In the genomic region with DNA sequence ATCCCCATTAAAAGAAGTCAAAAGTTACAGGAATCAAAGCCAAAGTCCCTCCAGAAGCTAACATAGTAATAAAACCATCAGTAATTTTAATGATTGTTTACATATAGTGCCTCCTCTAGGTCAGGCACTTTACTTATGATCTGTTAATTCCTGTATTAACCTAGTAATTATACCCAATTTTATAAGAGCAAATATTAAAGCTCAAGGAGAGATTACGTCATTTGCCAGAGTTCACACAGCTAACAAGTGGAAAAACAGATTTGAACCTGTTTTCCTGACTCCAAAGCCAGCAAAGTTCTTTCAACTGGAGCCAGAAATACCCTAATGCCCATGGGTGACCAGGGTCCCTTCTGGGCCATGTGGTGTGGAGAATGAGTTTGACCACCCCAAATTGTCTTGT, we compare ENCODE assay signal across 28 cellular contexts.
DNase-seq lines count a peak whose midpoint lies in the region; ATAC-seq and TF ChIP-seq lines count a peak whose summit lies in the region.
"Had no signal": no experiment of that assay in that cellular context is flagged by ENCODE, and none has a peak within 500 bp of the region (broad histone marks: within the 10 kb centered on the region; RNA-seq: fewer than 3 reads in every experiment).

No MANE protein-coding gene starts in this region.

- POLR2A ChIA-PET in HCT116 (lab: Charles Lee), result no interaction called here
- POLR2A ChIA-PET in activated CD4-positive, alpha-beta T cell treated with anti-CD3 and anti-CD28 coated beads, Interleukin-2, amount 10 ng/mL, durations not matched to agents 7 days and 5 days (lab: Charles Lee), result no interaction called here

- no peak overlapping the region for H2BK15ac ChIP-seq in mesenchymal stem cell (ENCODE audit: low read depth, poor library complexity, severe bottlenecking)

- peak overlapping the region; percentile 89 for H2AK5ac ChIP-seq in mesenchymal stem cell (ENCODE audit: low read length, severe bottlenecking)

- H3K9ac ChIP-seq in HCT116 (ENCODE audit: low read length) (peak overlapping the region; percentile 41), mammary epithelial cell (ENCODE audit: insufficient read depth, low read length) (no peak overlapping the region), mesenchymal stem cell (ENCODE audit: low read length) (no peak overlapping the region)
- H3K9ac ChIP-seq: SK-N-SH had no signal

- H2BK120ac ChIP-seq in mesenchymal stem cell (ENCODE audit: low read depth, low read length), result no peak overlapping the region

- peak overlapping the region; percentile 11 to 45 for H3K18ac ChIP-seq in mesenchymal stem cell (ENCODE audit: low read depth in 1 of 2, low read length in 2 of 2)

- 88% methylated on average over 1 of the region's 1 CpG for WGBS in mammary epithelial cell (ENCODE audit: low coverage, missing lambda C conversion rate)
- WGBS in mesenchymal stem cell, result 100% methylated on average over 1 of the region's 1 CpG

- ATAC-seq in HCT116, result no peak
- ATAC-seq in HG02610 (IDR thresholded peaks at IDR 0.05; ENCODE audit: unreplicated experiment), result no peak
- ATAC-seq in stimulated activated naive CD8-positive, alpha-beta T cell treated with anti-CD3 and anti-CD28 coated beads, Interleukin-15, Interleukin-2, amounts not matched to agents 100 U/mL and 50 U/mL, for 24 hours, result no peak
- ATAC-seq: activated naive CD4-positive, alpha-beta T cell treated with anti-CD3 and anti-CD28 coated beads, Interleukin-2, amount 50 U/mL, for 72 hours; stimulated activated memory B cell treated with anti-CD40 and anti-IgM and Interleukin-4, amounts not matched to agents 10 μg/mL and 1 μg/mL and 100 μg/mL, for 72 hours; T-helper 17 cell had no signal

- H3K27ac ChIP-seq in HCT116 (ENCODE audit: low read depth, low read length) (peak overlapping the region; percentile 65), mammary epithelial cell (ENCODE audit: insufficient read depth, low read depth, low read length) (peak overlapping the region; percentile 12), mesenchymal stem cell (ENCODE audit: low read length, poor library complexity, severe bottlenecking) (no peak overlapping the region)
- H3K27ac ChIP-seq: right lobe of liver, suprapubic skin had no signal

- TF ChIP-seq CTCF in HCT116 (IDR thresholded peaks at IDR 0.05 in 2 of 3, conservative IDR thresholded peaks at IDR 0.05 in 1 of 3; ENCODE audit: borderline replicate concordance in 1 of 3, insufficient read depth in 1 of 3, low read depth in 2 of 3, low read length in 2 of 3), result 0 out of 6 replicates have a peak, but pooled peaks of 1 of the 3 experiments have one; percentile 11
- no peak for TF ChIP-seq CTCF in mammary epithelial cell (conservative IDR thresholded peaks at IDR 0.05 in 1 of 2, IDR thresholded peaks at IDR 0.05 in 1 of 2; ENCODE audit: extremely low read depth in 1 of 2, insufficient read depth in 1 of 2, low read depth in 1 of 2, low read length in 2 of 2)

- no peaks in the 10 kb centered on the region for H3K36me3 Mint-ChIP-seq in activated CD4-positive, alpha-beta T cell treated with anti-CD3 and anti-CD28 coated beads, Interleukin-2, amount 10 ng/mL, durations not matched to agents 7 days and 5 days (ENCODE audit: low read depth)
- H3K36me3 Mint-ChIP-seq: activated naive CD4-positive, alpha-beta T cell treated with anti-CD3 and anti-CD28 coated beads, Interleukin-2, amount 50 U/mL, for 72 hours; stimulated activated memory B cell treated with anti-CD40 and anti-IgM and Interleukin-4, amounts not matched to agents 10 μg/mL and 1 μg/mL and 100 μg/mL, for 72 hours had no signal

- no peaks in the 10 kb centered on the region for H3K79me1 ChIP-seq in mesenchymal stem cell (replicated peaks; ENCODE audit: low read length, poor library complexity, severe bottlenecking)

- RAD21 ChIA-PET in HCT116 (lab: Charles Lee; ENCODE audit: low non-redundant PET in 1 of 2, low total read pairs in 2 of 2, uncharacterized antibody in 2 of 2, unreplicated experiment in 2 of 2), result no interaction called here

- no peaks in the 10 kb centered on the region for H3K79me2 ChIP-seq in HCT116 (ENCODE audit: insufficient read depth, low read length)
- H3K79me2 ChIP-seq in mammary epithelial cell (ENCODE audit: insufficient read depth, low read length), result no peaks in the 10 kb centered on the region

- no peak overlapping the region for H3K4me3 Mint-ChIP-seq in activated CD4-positive, alpha-beta T cell treated with anti-CD3 and anti-CD28 coated beads, Interleukin-2, amount 10 ng/mL, durations not matched to agents 7 days and 5 days
- H3K4me3 Mint-ChIP-seq: dendritic cell treated with granulocyte-macrophage colony-stimulating factor and Interleukin-4, amounts not matched to agents 40 ng/mL and 50 ng/mL, for 4 days; neural crest cell; stimulated activated memory B cell treated with anti-CD40 and anti-IgM and Interleukin-4, amounts not matched to agents 10 μg/mL and 1 μg/mL and 100 μg/mL, for 72 hours; T-helper 17 cell had no signal

- TF ChIP-seq POLR2A in HCT116 (IDR thresholded peaks at IDR 0.05; ENCODE audit: borderline replicate concordance, extremely low read depth, insufficient read depth, insufficient read length), result no peak

- H3K36me3 ChIP-seq in HCT116 (ENCODE audit: control insufficient read depth in 1 of 2, insufficient read depth in 2 of 2, low read length in 2 of 2) (no peaks in the 10 kb centered on the region), mammary epithelial cell (ENCODE audit: insufficient read depth, low read length) (no peaks in the 10 kb centered on the region), mesenchymal stem cell (ENCODE audit: control insufficient read depth in 1 of 2, insufficient read depth in 2 of 2, low read depth in 1 of 2, low read length in 2 of 2) (no peaks in the 10 kb centered on the region)
- H3K36me3 ChIP-seq: right lobe of liver, suprapubic skin had no signal

- H4K20me1 ChIP-seq in HCT116 (ENCODE audit: insufficient read depth) (no peaks in the 10 kb centered on the region), mammary epithelial cell (ENCODE audit: insufficient read depth, low read length) (no peaks in the 10 kb centered on the region)

- H3K9me3 ChIP-seq in HCT116 (ENCODE audit: control insufficient read depth in 1 of 2, insufficient read depth in 1 of 2, low read depth in 1 of 2, low read length in 2 of 2) (no peaks in the 10 kb centered on the region), mammary epithelial cell (replicated peaks; ENCODE audit: insufficient read depth, low read length) (no peaks in the 10 kb centered on the region), mesenchymal stem cell (ENCODE audit: control insufficient read depth, low read length) (no peaks in the 10 kb centered on the region)
- H3K9me3 ChIP-seq: right lobe of liver, SK-N-SH, suprapubic skin had no signal

- H4K8ac ChIP-seq in mesenchymal stem cell (ENCODE audit: low read length), result no peak overlapping the region

- no peaks in the 10 kb centered on the region for H3K9me3 Mint-ChIP-seq in activated CD4-positive, alpha-beta T cell treated with anti-CD3 and anti-CD28 coated beads, Interleukin-2, amount 10 ng/mL, durations not matched to agents 7 days and 5 days
- H3K9me3 Mint-ChIP-seq: activated naive CD4-positive, alpha-beta T cell treated with anti-CD3 and anti-CD28 coated beads, Interleukin-2, amount 50 U/mL, for 72 hours; dendritic cell treated with granulocyte-macrophage colony-stimulating factor and Interleukin-4, amounts not matched to agents 40 ng/mL and 50 ng/mL, for 4 days; stimulated activated memory B cell treated with anti-CD40 and anti-IgM and Interleukin-4, amounts not matched to agents 10 μg/mL and 1 μg/mL and 100 μg/mL, for 72 hours had no signal

- CTCF ChIA-PET in HCT116 (lab: Charles Lee) (no interaction called here), mammary epithelial cell (lab: Charles Lee; ENCODE audit: low non-redundant PET) (no interaction called here)
- CTCF ChIA-PET in activated CD4-positive, alpha-beta T cell treated with anti-CD3 and anti-CD28 coated beads, Interleukin-2, amount 10 ng/mL, durations not matched to agents 7 days and 5 days (lab: Charles Lee), result no interaction called here

- dilution Hi-C loops in mammary epithelial cell (cut with HindIII; ENCODE audit: low sequenced_read_pairs), result no loop called here

- in situ Hi-C loops in mammary epithelial cell (cut with MboI; ENCODE audit: low sequenced_read_pairs in 2 of 2), result no loop called here

- BruUV-seq in HCT116 (replicated peaks; lab: Mats Ljungman, UMichigan) (TSS peak; percentile 76), mammary epithelial cell (replicated peaks; lab: Mats Ljungman, UMichigan) (TSS peak; percentile 73)

- H2BK12ac ChIP-seq in mesenchymal stem cell (ENCODE audit: low read length in 2 of 2), result no peak overlapping the region

- no peak overlapping the region for H3K27ac Mint-ChIP-seq in activated CD4-positive, alpha-beta T cell treated with anti-CD3 and anti-CD28 coated beads, Interleukin-2, amount 10 ng/mL, durations not matched to agents 7 days and 5 days
- H3K27ac Mint-ChIP-seq: activated naive CD4-positive, alpha-beta T cell treated with anti-CD3 and anti-CD28 coated beads, Interleukin-2, amount 50 U/mL, for 72 hours; dendritic cell treated with granulocyte-macrophage colony-stimulating factor and Interleukin-4, amounts not matched to agents 40 ng/mL and 50 ng/mL, for 4 days; stimulated activated memory B cell treated with anti-CD40 and anti-IgM and Interleukin-4, amounts not matched to agents 10 μg/mL and 1 μg/mL and 100 μg/mL, for 72 hours; T-helper 17 cell had no signal

- peak overlapping the region in 1 of 2 experiments; percentile 13; a peak in 1 of 4 replicates for H3K4me3 ChIP-seq in HCT116 (replicated peaks in 1 of 2; ENCODE audit: low read depth in 1 of 2, low read length in 2 of 2)
- H3K4me3 ChIP-seq in mammary epithelial cell (replicated peaks in 1 of 3; ENCODE audit: insufficient read depth in 1 of 3, low read depth in 2 of 3, low read length in 3 of 3), result no peak overlapping the region
- no peak overlapping the region for H3K4me3 ChIP-seq in mesenchymal stem cell (ENCODE audit: insufficient read depth in 1 of 2, low read depth in 1 of 2, low read length in 2 of 2)
- H3K4me3 ChIP-seq: lung, right lobe of liver, suprapubic skin had no signal

- H3K4me2 ChIP-seq in HCT116 (ENCODE audit: low read length) (peak overlapping the region; percentile 62), mammary epithelial cell (ENCODE audit: insufficient read depth, low read depth, low read length) (peak overlapping the region; percentile 17), mesenchymal stem cell (ENCODE audit: low read length, poor library complexity, severe bottlenecking) (no peak overlapping the region)
- H3K4me2 ChIP-seq: SK-N-SH had no signal

- H3K27me3 ChIP-seq in HCT116 (ENCODE audit: insufficient read depth, low read length), result no peaks in the 10 kb centered on the region
- H3K27me3 ChIP-seq in mammary epithelial cell (ENCODE audit: insufficient read depth, low read length), result no peaks in the 10 kb centered on the region
- H3K27me3 ChIP-seq in mesenchymal stem cell (ENCODE audit: control insufficient read depth in 1 of 2, insufficient read depth in 1 of 2, low read length in 2 of 2), result peaks cover 0 to 5% of the 10 kb centered on the region in 2 experiments
- H3K27me3 ChIP-seq: right lobe of liver, suprapubic skin had no signal

- no peak overlapping the region for H3K23ac ChIP-seq in mesenchymal stem cell (ENCODE audit: low read length in 2 of 2)

- H3K4me1 Mint-ChIP-seq in activated CD4-positive, alpha-beta T cell treated with anti-CD3 and anti-CD28 coated beads, Interleukin-2, amount 10 ng/mL, durations not matched to agents 7 days and 5 days, result no peaks in the 10 kb centered on the region
- H3K4me1 Mint-ChIP-seq: stimulated activated memory B cell treated with anti-CD40 and anti-IgM and Interleukin-4, amounts not matched to agents 10 μg/mL and 1 μg/mL and 100 μg/mL, for 72 hours; T-helper 17 cell had no signal

- no peak overlapping the region for H2BK5ac ChIP-seq in mesenchymal stem cell (ENCODE audit: low read depth, low read length, poor library complexity, severe bottlenecking)

- H3K27me3 Mint-ChIP-seq in activated CD4-positive, alpha-beta T cell treated with anti-CD3 and anti-CD28 coated beads, Interleukin-2, amount 10 ng/mL, durations not matched to agents 7 days and 5 days, result peaks cover 2% of the 10 kb centered on the region
- H3K27me3 Mint-ChIP-seq: stimulated activated memory B cell treated with anti-CD40 and anti-IgM and Interleukin-4, amounts not matched to agents 10 μg/mL and 1 μg/mL and 100 μg/mL, for 72 hours had no signal

- TF ChIP-seq RAD21 in HCT116 (IDR thresholded peaks at IDR 0.05; ENCODE audit: low read depth), result no peak

- H4K91ac ChIP-seq in mesenchymal stem cell (ENCODE audit: low read length), result no peak overlapping the region

- intact Hi-C loops in HCT116 (cut with micrococcal nuclease), result no loop called here
- intact Hi-C loops in mammary epithelial cell (cut with micrococcal nuclease), result no loop called here

- H2AFZ ChIP-seq in HCT116 (ENCODE audit: low read depth, low read length, poor library complexity, severe bottlenecking) (no peak overlapping the region), mammary epithelial cell (ENCODE audit: low read depth, low read length) (no peak overlapping the region), mesenchymal stem cell (ENCODE audit: low read depth, low read length) (no peak overlapping the region)

- peaks cover 29 to 60% of the 10 kb centered on the region in 2 experiments for H3K4me1 ChIP-seq in HCT116 (ENCODE audit: control insufficient read depth in 1 of 2, insufficient read depth in 2 of 2, low read length in 2 of 2)
- peaks cover 35% of the 10 kb centered on the region for H3K4me1 ChIP-seq in mammary epithelial cell (ENCODE audit: insufficient read depth, low read length)
- H3K4me1 ChIP-seq in mesenchymal stem cell (ENCODE audit: control insufficient read depth, insufficient read depth, low read depth, low read length), result peaks cover 10% of the 10 kb centered on the region
- H3K4me1 ChIP-seq: suprapubic skin had no signal

- no peaks in the 10 kb centered on the region for H3K9me2 ChIP-seq in HCT116 (ENCODE audit: insufficient read depth)
- H3K9me2 ChIP-seq: SK-N-SH had no signal

- H3K14ac ChIP-seq in mesenchymal stem cell (ENCODE audit: low read length in 2 of 2), result no peak overlapping the region

- DNase-seq in HCT116 (ENCODE audit: low read depth, low spot score), result no peak
- DNase-seq in NCI-H69 (lab: John Stamatoyannopoulos, UW), result peak; percentile 71
- no peak for DNase-seq in mammary epithelial cell
- no peak for DNase-seq in mesenchymal stem cell
- DNase-seq in pons (ENCODE audit: low spot score), result no peak
- no peak for DNase-seq in stimulated activated naive CD8-positive, alpha-beta T cell treated with anti-CD3 and anti-CD28 coated beads, Interleukin-15, Interleukin-2, amounts not matched to agents 100 U/mL and 50 U/mL, for 24 hours
- DNase-seq in activated CD4-positive, alpha-beta T cell treated with anti-CD3 and anti-CD28 coated beads, Interleukin-2, amount 10 ng/mL, durations not matched to agents 7 days and 5 days, result no peak
- DNase-seq: activated CD4-positive, alpha-beta T cell treated with anti-CD3 and anti-CD28 coated beads for 1 hour; activated T-cell treated with anti-CD3 and anti-CD28 coated beads for 4 hours; C1 segment of cervical spinal cord; caudate nucleus; COR-L47; DND-41; H7; KBM-7; NCI-H187 treated with DMSO at 0.1 percent for 48 hours; NCI-H524 treated with DMSO at 0.1 percent for 48 hours; right lobe of liver; SK-N-SH; stimulated activated CD4-positive, alpha-beta T cell treated with anti-CD3 and anti-CD28 coated beads, Interleukin-4, amount 100 ng/mL, for 24 hours; T-helper 17 cell had no signal

- H3K4ac ChIP-seq in mesenchymal stem cell (ENCODE audit: low read depth in 1 of 2, low read length in 2 of 2), result peak overlapping the region in 1 of 2 experiments; percentile 1
